Comparison of ENCODE assay signal across 2 cellular contexts in the genomic region with DNA sequence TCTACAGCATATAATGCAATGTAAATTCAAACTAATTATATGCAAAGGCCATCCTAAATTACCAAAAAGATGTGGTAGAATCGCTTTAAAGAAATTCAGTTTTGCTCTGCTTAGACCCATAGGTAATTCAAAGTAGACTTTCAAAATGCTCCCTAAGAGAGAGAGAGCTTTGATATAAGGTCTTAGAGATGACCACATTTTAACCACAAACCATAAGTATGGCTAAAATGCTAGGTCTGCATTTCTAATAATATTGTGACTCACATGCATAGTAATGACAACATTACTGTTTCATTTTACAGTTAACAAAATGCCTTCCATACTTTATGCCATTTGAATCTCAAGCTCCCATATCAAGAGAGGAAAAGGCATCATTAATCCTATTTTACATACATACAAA.
TF ChIP-seq lines count a peak whose summit lies in the region.

No MANE protein-coding gene starts in this region.

TF ChIP-seq in IMR-90, 13 proteins besides CTCF, POLR2A, EP300 and RAD21 (continued from another document):
- TF ChIP-seq, protein P1, sequence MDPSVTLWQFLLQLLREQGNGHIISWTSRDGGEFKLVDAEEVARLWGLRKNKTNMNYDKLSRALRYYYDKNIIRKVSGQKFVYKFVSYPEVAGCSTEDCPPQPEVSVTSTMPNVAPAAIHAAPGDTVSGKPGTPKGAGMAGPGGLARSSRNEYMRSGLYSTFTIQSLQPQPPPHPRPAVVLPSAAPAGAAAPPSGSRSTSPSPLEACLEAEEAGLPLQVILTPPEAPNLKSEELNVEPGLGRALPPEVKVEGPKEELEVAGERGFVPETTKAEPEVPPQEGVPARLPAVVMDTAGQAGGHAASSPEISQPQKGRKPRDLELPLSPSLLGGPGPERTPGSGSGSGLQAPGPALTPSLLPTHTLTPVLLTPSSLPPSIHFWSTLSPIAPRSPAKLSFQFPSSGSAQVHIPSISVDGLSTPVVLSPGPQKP (IDR thresholded peaks at IDR 0.05; ENCODE audit: borderline replicate concordance, low read depth, low read length) = no peak

TF ChIP-seq in GM12878, 131 proteins besides CTCF, POLR2A, EP300 and RAD21 (continued from another document):
- TF ChIP-seq MTA3 (IDR thresholded peaks at IDR 0.05; ENCODE audit: borderline replicate concordance, low read length) (no peak), ETV6 (conservative IDR thresholded peaks at IDR 0.05 in 1 of 2, IDR thresholded peaks at IDR 0.05 in 1 of 2; ENCODE audit: borderline replicate concordance in 1 of 2, low read depth in 1 of 2) (no peak), CBFB (IDR thresholded peaks at IDR 0.05; ENCODE audit: low read depth) (no peak), RUNX3 (IDR thresholded peaks at IDR 0.05; ENCODE audit: low read length) (peak; percentile 12; the same call in 1 of the 2 replicates), RCOR1 (conservative IDR thresholded peaks at IDR 0.05; ENCODE audit: low read depth, low read length) (no peak)
